17 cellular contexts compared by ENCODE assay signal in the genomic region with DNA sequence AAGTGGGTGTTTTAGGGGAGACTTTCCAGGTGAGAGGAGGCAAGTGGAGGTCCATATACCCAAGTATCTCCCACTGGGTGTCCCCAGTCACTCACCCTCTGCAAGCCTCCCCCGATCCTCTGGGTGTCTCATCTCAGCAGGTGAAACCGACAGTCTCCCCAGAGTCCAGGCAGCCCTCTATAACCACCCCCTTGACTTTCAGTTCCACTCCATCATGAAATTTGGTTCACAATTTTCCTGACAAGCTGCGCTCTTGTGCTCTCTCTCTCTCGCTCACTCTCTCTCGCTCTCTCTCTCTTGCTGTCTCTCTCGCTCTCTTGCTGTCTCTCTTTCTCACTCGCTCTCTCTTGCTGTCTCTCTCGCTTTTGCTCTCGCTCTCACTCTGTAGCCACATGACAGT. TPM values are rescaled to one million over a fixed set of nuclear protein-coding genes. Genes with fewer than 3 reads are reported as not detected.
DNase-seq lines count a peak whose midpoint lies in the region; ATAC-seq lines count a peak whose summit lies in the region.
"Had no signal": no experiment of that assay in that cellular context is flagged by ENCODE, and none has a peak within 500 bp of the region (broad histone marks: within the 10 kb centered on the region; RNA-seq: fewer than 3 reads in every experiment).

No MANE protein-coding gene starts in this region.

- H2BK12ac ChIP-seq in neuronal stem cell (ENCODE audit: low read length), result no peak overlapping the region

- WGBS in neuronal stem cell (ENCODE audit: extremely low coverage in 2 of 2, insufficient read length in 2 of 2, insufficient replicate concordance in 1 of 2), 2 donors, result no CpG with 5 or more reads among the region's 9 CpGs

- no peak overlapping the region for H3K27ac ChIP-seq in neuronal stem cell (replicated peaks; ENCODE audit: low read length)
- H3K27ac ChIP-seq: gastroesophageal sphincter, parathyroid adenoma, spleen, testis had no signal

- H2BK120ac ChIP-seq in neuronal stem cell (ENCODE audit: low read depth, low read length), result no peak overlapping the region

- no peaks in the 10 kb centered on the region for H3K27me3 Mint-ChIP-seq in activated CD8-positive, alpha-beta memory T cell treated with anti-CD3 and anti-CD28 coated beads, Interleukin-2, amount 10 ng/mL, durations not matched to agents 7 days and 5 days
- no peaks in the 10 kb centered on the region for H3K27me3 Mint-ChIP-seq in activated T-helper 2 cell treated with anti-CD3 and anti-CD28 coated beads, Interferon-gamma antibody, Interleukin-2, Interleukin-4, amounts not matched to agents 10 μg/mL and 5 μg/mL and 100 μg/mL, durations not matched to agents 14 hours and 24 hours and 36 hours (ENCODE audit: low read depth)
- H3K27me3 Mint-ChIP-seq: CD8-positive, alpha-beta memory T cell had no signal

- no peak overlapping the region for H2BK15ac ChIP-seq in neuronal stem cell (ENCODE audit: low read length)

- H3K4me2 ChIP-seq in neuronal stem cell (ENCODE audit: insufficient read depth, low read length, poor library complexity, severe bottlenecking), result no peak overlapping the region

- H3K18ac ChIP-seq in neuronal stem cell (ENCODE audit: low read length), result no peak overlapping the region

- no peak overlapping the region for H3K27ac Mint-ChIP-seq in activated CD8-positive, alpha-beta memory T cell treated with anti-CD3 and anti-CD28 coated beads, Interleukin-2, amount 10 ng/mL, durations not matched to agents 7 days and 5 days
- H3K27ac Mint-ChIP-seq in activated T-helper 2 cell treated with anti-CD3 and anti-CD28 coated beads, Interferon-gamma antibody, Interleukin-2, Interleukin-4, amounts not matched to agents 10 μg/mL and 5 μg/mL and 100 μg/mL, durations not matched to agents 14 hours and 24 hours and 36 hours, result no peak overlapping the region

- peaks cover 12 to 24% of the 10 kb centered on the region in 2 donors for H3K36me3 ChIP-seq in neuronal stem cell (replicated peaks in 1 of 2; ENCODE audit: control insufficient read depth in 2 of 2, insufficient read depth in 2 of 2, low read length in 2 of 2)

- H3K36me3 Mint-ChIP-seq in activated CD8-positive, alpha-beta memory T cell treated with anti-CD3 and anti-CD28 coated beads, Interleukin-2, amount 10 ng/mL, durations not matched to agents 7 days and 5 days, result peaks cover 23% of the 10 kb centered on the region
- peaks cover 28% of the 10 kb centered on the region for H3K36me3 Mint-ChIP-seq in activated T-helper 2 cell treated with anti-CD3 and anti-CD28 coated beads, Interferon-gamma antibody, Interleukin-2, Interleukin-4, amounts not matched to agents 10 μg/mL and 5 μg/mL and 100 μg/mL, durations not matched to agents 14 hours and 24 hours and 36 hours (ENCODE audit: low read depth)

- no peak overlapping the region for H4K8ac ChIP-seq in neuronal stem cell (ENCODE audit: low read depth, low read length)

- H2BK5ac ChIP-seq in neuronal stem cell (ENCODE audit: low read length), result peak overlapping the region; percentile 73

- no peak for DNase-seq in activated CD8-positive, alpha-beta memory T cell treated with anti-CD3 and anti-CD28 coated beads, Interleukin-2, amount 10 ng/mL, durations not matched to agents 7 days and 5 days
- no peak for DNase-seq in activated CD8-positive, alpha-beta memory T cell treated with anti-CD3 and anti-CD28 coated beads, Interleukin-2, amount 50 U/mL, for 48 hours
- DNase-seq in neuronal stem cell (ENCODE audit: low spot score) (no peak), NCI-H2171 treated with DMSO at 0.1 percent for 48 hours (lab: John Stamatoyannopoulos, UW) (no peak)
- DNase-seq in activated T-helper 2 cell treated with anti-CD3 and anti-CD28 coated beads, Interferon-gamma antibody, Interleukin-2, Interleukin-4, amounts not matched to agents 10 μg/mL and 5 μg/mL and 100 μg/mL, durations not matched to agents 14 hours and 24 hours and 36 hours (ENCODE audit: low spot score), result no peak
- DNase-seq: CD8-positive, alpha-beta memory T cell; cerebellar nuclear complex; GOT3; islet precursor cell; NCI-H1048; spleen; testis had no signal

- H2AFZ ChIP-seq in neuronal stem cell (ENCODE audit: low read length), result no peak overlapping the region
- H2AFZ ChIP-seq: parathyroid adenoma had no signal

- intact Hi-C loops in activated T-helper 2 cell treated with anti-CD3 and anti-CD28 coated beads, Interferon-gamma antibody, Interleukin-2, Interleukin-4, amounts not matched to agents 10 μg/mL and 5 μg/mL and 100 μg/mL, durations not matched to agents 14 hours and 24 hours and 36 hours (cut with micrococcal nuclease), result no loop called here

- peak; percentile 23 for ATAC-seq in activated CD8-positive, alpha-beta memory T cell treated with anti-CD3 and anti-CD28 coated beads, Interleukin-2, amount 10 ng/mL, durations not matched to agents 7 days and 5 days
- peak; percentile 63 for ATAC-seq in GM21447 (IDR thresholded peaks at IDR 0.05; ENCODE audit: unreplicated experiment)
- peak; percentile 70 for ATAC-seq in HG03442 (IDR thresholded peaks at IDR 0.05; ENCODE audit: unreplicated experiment)
- no peak for ATAC-seq in GM18861 (IDR thresholded peaks at IDR 0.05; ENCODE audit: unreplicated experiment)
- ATAC-seq: gastroesophageal sphincter had no signal

- H3K9ac ChIP-seq in neuronal stem cell (ENCODE audit: low read depth, low read length, poor library complexity), result no peak overlapping the region
- H3K9ac ChIP-seq: parathyroid adenoma had no signal

- no peaks in the 10 kb centered on the region for H3K4me1 ChIP-seq in neuronal stem cell (ENCODE audit: control insufficient read depth in 2 of 2, insufficient read depth in 1 of 2, low read depth in 1 of 2, low read length in 2 of 2)
- H3K4me1 ChIP-seq: parathyroid adenoma, testis had no signal

- H2AK5ac ChIP-seq in neuronal stem cell (ENCODE audit: low read depth, low read length), result no peak overlapping the region

- no peak overlapping the region for H3K4ac ChIP-seq in neuronal stem cell (ENCODE audit: low read length)

- no peak overlapping the region for H3K14ac ChIP-seq in neuronal stem cell (ENCODE audit: low read length)

- no peak overlapping the region for H3K23ac ChIP-seq in neuronal stem cell (ENCODE audit: low read depth, low read length, poor library complexity)

- peaks cover 4% of the 10 kb centered on the region for H3K9me3 Mint-ChIP-seq in activated CD8-positive, alpha-beta memory T cell treated with anti-CD3 and anti-CD28 coated beads, Interleukin-2, amount 10 ng/mL, durations not matched to agents 7 days and 5 days (ENCODE audit: low read depth)
- peaks cover 16% of the 10 kb centered on the region for H3K9me3 Mint-ChIP-seq in activated T-helper 2 cell treated with anti-CD3 and anti-CD28 coated beads, Interferon-gamma antibody, Interleukin-2, Interleukin-4, amounts not matched to agents 10 μg/mL and 5 μg/mL and 100 μg/mL, durations not matched to agents 14 hours and 24 hours and 36 hours

- CTCF ChIA-PET in activated CD8-positive, alpha-beta memory T cell treated with anti-CD3 and anti-CD28 coated beads, Interleukin-2, amount 10 ng/mL, durations not matched to agents 7 days and 5 days (lab: Charles Lee), result no interaction called here

- H3K27me3 ChIP-seq in neuronal stem cell (ENCODE audit: control insufficient read depth in 3 of 3, insufficient read depth in 3 of 3, low read depth in 1 of 3, low read length in 3 of 3), result no peaks in the 10 kb centered on the region
- H3K27me3 ChIP-seq: gastroesophageal sphincter, spleen, testis had no signal

- H4K91ac ChIP-seq in neuronal stem cell (ENCODE audit: low read depth, low read length, poor library complexity), result no peak overlapping the region

- H3K9me3 ChIP-seq in neuronal stem cell (replicated peaks in 1 of 2; ENCODE audit: control insufficient read depth in 2 of 2, insufficient read depth in 1 of 2, low read depth in 1 of 2, low read length in 2 of 2), result peaks cover 2 to 19% of the 10 kb centered on the region in 2 donors
- H3K9me3 ChIP-seq: testis had no signal

- no peak overlapping the region for H3K4me3 Mint-ChIP-seq in activated CD8-positive, alpha-beta memory T cell treated with anti-CD3 and anti-CD28 coated beads, Interleukin-2, amount 10 ng/mL, durations not matched to agents 7 days and 5 days
- no peak overlapping the region for H3K4me3 Mint-ChIP-seq in activated T-helper 2 cell treated with anti-CD3 and anti-CD28 coated beads, Interferon-gamma antibody, Interleukin-2, Interleukin-4, amounts not matched to agents 10 μg/mL and 5 μg/mL and 100 μg/mL, durations not matched to agents 14 hours and 24 hours and 36 hours (ENCODE audit: low read depth)
- H3K4me3 Mint-ChIP-seq: CD8-positive, alpha-beta memory T cell had no signal

- no peaks in the 10 kb centered on the region for H3K79me1 ChIP-seq in neuronal stem cell (ENCODE audit: low read depth, low read length)

- no peak overlapping the region for H3K4me3 ChIP-seq in neuronal stem cell (ENCODE audit: low read length in 2 of 2)
- H3K4me3 ChIP-seq: gastroesophageal sphincter, spleen, testis had no signal

- H3K4me1 Mint-ChIP-seq in activated CD8-positive, alpha-beta memory T cell treated with anti-CD3 and anti-CD28 coated beads, Interleukin-2, amount 10 ng/mL, durations not matched to agents 7 days and 5 days, result peaks cover 4% of the 10 kb centered on the region
- H3K4me1 Mint-ChIP-seq in activated T-helper 2 cell treated with anti-CD3 and anti-CD28 coated beads, Interferon-gamma antibody, Interleukin-2, Interleukin-4, amounts not matched to agents 10 μg/mL and 5 μg/mL and 100 μg/mL, durations not matched to agents 14 hours and 24 hours and 36 hours (ENCODE audit: low read depth), result peaks cover 3% of the 10 kb centered on the region

RNA-seq across cellular contexts. Expression of gene RABGEF1, which starts 8.1 kb away (rescaled TPM):
- total RNA-seq in activated CD8-positive, alpha-beta memory T cell treated with anti-CD3 and anti-CD28 coated beads, Interleukin-2, amount 10 ng/mL, durations not matched to agents 7 days and 5 days, result 10 to 100 TPM; 21.7 to 25.6 TPM
- polyA plus RNA-seq in neuronal stem cell (2013, experiment 1 of 2), result 10.4 TPM
- polyA plus RNA-seq in neuronal stem cell (2013, experiment 2 of 2), result 9.9 TPM
- total RNA-seq in activated T-helper 2 cell treated with anti-CD3 and anti-CD28 coated beads, Interferon-gamma antibody, Interleukin-2, Interleukin-4, amounts not matched to agents 10 μg/mL and 5 μg/mL and 100 μg/mL, durations not matched to agents 14 hours and 24 hours and 36 hours, result 24.5 and 26.3 TPM in 2 replicates
